Comparison of ENCODE assay signal across 16 cellular contexts in the genomic region with DNA sequence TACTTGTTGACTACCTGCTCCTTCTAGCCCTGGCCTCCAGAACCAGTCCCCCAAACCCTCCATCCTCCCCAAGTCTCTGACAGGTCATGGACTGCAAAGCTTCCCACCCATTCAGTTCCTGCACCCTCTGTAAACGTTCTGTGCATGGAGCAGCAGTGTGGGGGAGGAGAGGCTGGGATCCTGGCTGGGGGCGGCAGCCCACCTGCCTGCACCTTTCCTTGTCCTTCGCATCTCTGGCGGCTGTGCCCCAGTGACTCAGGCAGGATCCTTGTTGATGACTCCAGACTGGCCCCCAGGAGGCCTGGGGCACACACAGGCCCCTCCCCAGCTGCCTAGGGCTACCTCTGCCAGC. TPM values are rescaled to one million over a fixed set of nuclear protein-coding genes. Genes with fewer than 3 reads are reported as not detected.
DNase-seq lines count a peak whose midpoint lies in the region; ATAC-seq, FAIRE-seq and TF ChIP-seq lines count a peak whose summit lies in the region.
"Had no signal": no experiment of that assay in that cellular context is flagged by ENCODE, and none has a peak within 500 bp of the region (broad histone marks: within the 10 kb centered on the region; RNA-seq: fewer than 3 reads in every experiment).

No MANE protein-coding gene starts in this region.

- TF ChIP-seq POLR2A in H54 (IDR thresholded peaks at IDR 0.05; ENCODE audit: low read depth, low read length) = no peak

- H3K9me3 Mint-ChIP-seq in brain = no peaks in the 10 kb centered on the region
- H3K9me3 Mint-ChIP-seq in natural killer cell treated with Interleukin-12 subunit alpha and Interleukin-12 subunit beta and Interleukin-15 and Interleukin-18, amount 100 ng/mL, for 72 hours = no peaks in the 10 kb centered on the region

- no peaks in the 10 kb centered on the region for H3K27me3 ChIP-seq in Loucy (ENCODE audit: insufficient read depth, low read length, poor library complexity, severe bottlenecking)

- H3K4me3 ChIP-seq in Loucy (ENCODE audit: low read length, poor library complexity, severe bottlenecking) = no peak overlapping the region

- TF ChIP-seq CTCF in Loucy (conservative IDR thresholded peaks at IDR 0.05; ENCODE audit: low read length) = no peak
- no peak for TF ChIP-seq CTCF in brain (conservative IDR thresholded peaks at IDR 0.05)

- H3K9me3 ChIP-seq in Loucy (ENCODE audit: insufficient read depth, low read depth, low read length) = no peaks in the 10 kb centered on the region

- no peaks in the 10 kb centered on the region for H3K36me3 Mint-ChIP-seq in brain
- no peaks in the 10 kb centered on the region for H3K36me3 Mint-ChIP-seq in natural killer cell treated with Interleukin-12 subunit alpha and Interleukin-12 subunit beta and Interleukin-15 and Interleukin-18, amount 100 ng/mL, for 72 hours

- H3K4me1 ChIP-seq in Loucy (ENCODE audit: insufficient read depth, low read length, poor library complexity, severe bottlenecking) = no peaks in the 10 kb centered on the region

- H2AFZ ChIP-seq in Loucy (ENCODE audit: low read length) = no peak overlapping the region

- DNase-seq in NCI-H82 (lab: John Stamatoyannopoulos, UW) = peak; percentile 87
- DNase-seq in NCI-H82 treated with DMSO at 0.1 percent for 48 hours (lab: John Stamatoyannopoulos, UW; ENCODE audit: unreplicated experiment) = no peak
- DNase-seq in natural killer cell treated with Interleukin-12 subunit alpha and Interleukin-12 subunit beta and Interleukin-15 and Interleukin-18, amount 100 ng/mL, for 72 hours (ENCODE audit: low spot score) = no peak
- no peak for DNase-seq in NCI-H526 (lab: John Stamatoyannopoulos, UW)
- no peak for DNase-seq in H54 (ENCODE audit: insufficient read length, low spot score)
- DNase-seq: 8988T; cerebellar nuclear complex; DMS79 treated with DMSO at 0.1 percent for 48 hours; kidney glomerular epithelial cell; stimulated activated naive CD4-positive, alpha-beta T cell treated with Interleukin-2 at 50 U/mL for 16 hours had no signal

- H4K20me1 ChIP-seq in Loucy (ENCODE audit: insufficient read depth, low read length, poor library complexity, severe bottlenecking) = no peaks in the 10 kb centered on the region

- no peak for FAIRE-seq in H54 (lab: Jason Lieb, UNC)

- no peak overlapping the region for H3K9ac ChIP-seq in Loucy (ENCODE audit: low read depth, low read length, poor library complexity, severe bottlenecking)

- H3K36me3 ChIP-seq in Loucy (ENCODE audit: insufficient read depth, low read length) = no peaks in the 10 kb centered on the region

- H3K4me3 Mint-ChIP-seq in brain = peak overlapping the region; percentile 76 to 89 (median 81)
- peak overlapping the region; percentile 69 for H3K4me3 Mint-ChIP-seq in natural killer cell treated with Interleukin-12 subunit alpha and Interleukin-12 subunit beta and Interleukin-15 and Interleukin-18, amount 100 ng/mL, for 72 hours

- peak overlapping the region; percentile 67 for H3K4me2 ChIP-seq in Loucy (ENCODE audit: low read depth, low read length, poor library complexity, severe bottlenecking)

- H3K27ac Mint-ChIP-seq in brain = peak overlapping the region; percentile 19 to 83 (median 48)
- peak overlapping the region; percentile 77 to 80 for H3K27ac Mint-ChIP-seq in natural killer cell treated with Interleukin-12 subunit alpha and Interleukin-12 subunit beta and Interleukin-15 and Interleukin-18, amount 100 ng/mL, for 72 hours

- peaks cover 46% of the 10 kb centered on the region for H3K4me1 Mint-ChIP-seq in brain
- peaks cover 10 to 19% of the 10 kb centered on the region in 2 donors for H3K4me1 Mint-ChIP-seq in natural killer cell treated with Interleukin-12 subunit alpha and Interleukin-12 subunit beta and Interleukin-15 and Interleukin-18, amount 100 ng/mL, for 72 hours (ENCODE audit: low read depth in 2 of 2)

- H3K9me2 ChIP-seq in Loucy (replicated peaks; ENCODE audit: low read depth, low read length) = no peaks in the 10 kb centered on the region

- no peak for ATAC-seq in natural killer cell treated with Interleukin-12 subunit alpha and Interleukin-12 subunit beta and Interleukin-15 and Interleukin-18, amount 100 ng/mL, for 72 hours
- ATAC-seq in GM21526 (IDR thresholded peaks at IDR 0.05; ENCODE audit: low FRiP score, unreplicated experiment) = no peak

- H3F3A ChIP-seq in Loucy (ENCODE audit: low read depth) = no peaks in the 10 kb centered on the region

- H3K79me2 ChIP-seq in Loucy (ENCODE audit: insufficient read depth, low read length) = peaks cover 29% of the 10 kb centered on the region

- peaks cover 17% of the 10 kb centered on the region for H3K27me3 Mint-ChIP-seq in brain
- no peaks in the 10 kb centered on the region for H3K27me3 Mint-ChIP-seq in natural killer cell treated with Interleukin-12 subunit alpha and Interleukin-12 subunit beta and Interleukin-15 and Interleukin-18, amount 100 ng/mL, for 72 hours

RNA-seq across cellular contexts. Expression of gene PKMYT1, which starts 1.6 kb away (rescaled TPM):
- 47.6 TPM for polyA plus RNA-seq in brain (ENCODE audit: insufficient read depth, low read depth, low replicate concordance)
- 100 to 1,000 TPM in 1 of 2 donors, 10 to 100 TPM in 1; 76.4 to 251 TPM for total RNA-seq in natural killer cell treated with Interleukin-12 subunit alpha and Interleukin-12 subunit beta and Interleukin-15 and Interleukin-18, amount 100 ng/mL, for 72 hours

RNA-seq across cellular contexts. Expression of gene PAQR4, which starts 12.7 kb away (rescaled TPM):
- 121 TPM for polyA plus RNA-seq in brain (ENCODE audit: insufficient read depth, low read depth, low replicate concordance)
- total RNA-seq in natural killer cell treated with Interleukin-12 subunit alpha and Interleukin-12 subunit beta and Interleukin-15 and Interleukin-18, amount 100 ng/mL, for 72 hours = 10 to 100 TPM; 19.7 to 39.1 TPM

RNA-seq across cellular contexts. Expression of gene KREMEN2, which starts 17.8 kb away (rescaled TPM):
- 1.1 TPM for polyA plus RNA-seq in brain (ENCODE audit: insufficient read depth, low read depth, low replicate concordance)
- total RNA-seq in natural killer cell treated with Interleukin-12 subunit alpha and Interleukin-12 subunit beta and Interleukin-15 and Interleukin-18, amount 100 ng/mL, for 72 hours = not detected
- total RNA-seq: fibroblast of lung, osteoblast had no signal
- polyA plus RNA-seq: fibroblast of lung had no signal

RNA-seq across cellular contexts. Expression of gene CLDN9, which starts 30.8 kb away (rescaled TPM):
- polyA plus RNA-seq in brain (ENCODE audit: insufficient read depth, low read depth, low replicate concordance) = 16.3 TPM
- under 1 TPM in 1 of 2 donors, not detected in 1; 0.47 TPM for total RNA-seq in natural killer cell treated with Interleukin-12 subunit alpha and Interleukin-12 subunit beta and Interleukin-15 and Interleukin-18, amount 100 ng/mL, for 72 hours
- total RNA-seq: activated CD8-positive, alpha-beta memory T cell treated with anti-CD3 and anti-CD28 coated beads for 36 hours; fibroblast of lung; osteoblast had no signal
- polyA plus RNA-seq: fibroblast of lung had no signal

RNA-seq across cellular contexts. Expression of gene CLDN6, which starts 36.1 kb away (rescaled TPM):
- polyA plus RNA-seq in brain (ENCODE audit: insufficient read depth, low read depth, low replicate concordance) = 0.31 TPM
- not detected for total RNA-seq in natural killer cell treated with Interleukin-12 subunit alpha and Interleukin-12 subunit beta and Interleukin-15 and Interleukin-18, amount 100 ng/mL, for 72 hours
- total RNA-seq: activated CD8-positive, alpha-beta memory T cell treated with anti-CD3 and anti-CD28 coated beads for 36 hours; fibroblast of lung had no signal
